8 cellular contexts compared by ENCODE assay signal in genomic region chr15:71372769-71373168, GRCh38.
A peak's percentile ranks its signal among the peaks of the same experiment; 100 is the strongest.
DNase-seq lines count a peak whose midpoint lies in the region; ATAC-seq and TF ChIP-seq lines count a peak whose summit lies in the region.
"Not testable (repeated sequence)": the region's sequence is repeated elsewhere in the genome, so short reads cannot be mapped to it uniquely, and the experiment has no call there.

No MANE protein-coding gene starts in this region.

- H3K4me1 ChIP-seq in ascending aorta (peaks cover 0 to 21% of the 10 kb centered on the region in 2 donors), heart right ventricle (peaks cover 0 to 38% (median 23%) of the 10 kb centered on the region in 9 donors), upper lobe of left lung (peaks cover 13 to 35% (median 22%) of the 10 kb centered on the region in 4 donors)
- peaks cover 0 to 20% of the 10 kb centered on the region in 2 donors for H3K4me1 ChIP-seq in naive thymus-derived CD4-positive, alpha-beta T cell (ENCODE audit: control insufficient read depth in 2 of 2, insufficient read depth in 2 of 2, low read length in 2 of 2)

- H3K27me3 Mint-ChIP-seq in Calu3 (ENCODE audit: unreplicated experiment); activated CD4-positive, alpha-beta memory T cell treated with anti-CD3 and anti-CD28 coated beads for 36 hours; activated T-helper 1 cell treated with anti-CD3 and anti-CD28 coated beads, Interleukin-12 subunit alpha, Interleukin-12 subunit beta, Interleukin-2, Interleukin-4 antibody, amounts not matched to agents 30 ng/mL and 10 ng/mL and 1 ng/mL, durations not matched to agents 14 hours and 24 hours and 36 hours (ENCODE audit: insufficient read depth); naive thymus-derived CD4-positive, alpha-beta T cell: not testable (repeated sequence)
- peaks cover 13% of the 10 kb centered on the region for H3K27me3 Mint-ChIP-seq in T-helper 1 cell treated with Interleukin-12 subunit alpha and Interleukin-12 subunit beta and Interleukin-4 antibody, amounts not matched to agents 30 μg/mL and 1 μg/mL, for 36 hours (ENCODE audit: low read depth)

- intact Hi-C loops in Calu3 (cut with micrococcal nuclease; ENCODE audit: unreplicated experiment); activated CD4-positive, alpha-beta memory T cell treated with anti-CD3 and anti-CD28 coated beads for 36 hours (cut with micrococcal nuclease); activated T-helper 1 cell treated with anti-CD3 and anti-CD28 coated beads, Interleukin-12 subunit alpha, Interleukin-12 subunit beta, Interleukin-2, Interleukin-4 antibody, amounts not matched to agents 30 ng/mL and 10 ng/mL and 1 ng/mL, durations not matched to agents 14 hours and 24 hours and 36 hours (cut with micrococcal nuclease); ascending aorta (cut with DNase I); heart right ventricle (cut with DNase I); naive thymus-derived CD4-positive, alpha-beta T cell (cut with micrococcal nuclease): not testable (repeated sequence)

- not testable (repeated sequence) for H3K9me3 Mint-ChIP-seq in Calu3 (ENCODE audit: low read depth, unreplicated experiment)
- peaks cover 28% of the 10 kb centered on the region for H3K9me3 Mint-ChIP-seq in T-helper 1 cell treated with Interleukin-12 subunit alpha and Interleukin-12 subunit beta and Interleukin-4 antibody, amounts not matched to agents 30 μg/mL and 1 μg/mL, for 36 hours
- H3K9me3 Mint-ChIP-seq in activated CD4-positive, alpha-beta memory T cell treated with anti-CD3 and anti-CD28 coated beads for 36 hours, result peaks cover 33% of the 10 kb centered on the region
- peaks cover 31% of the 10 kb centered on the region for H3K9me3 Mint-ChIP-seq in activated T-helper 1 cell treated with anti-CD3 and anti-CD28 coated beads, Interleukin-12 subunit alpha, Interleukin-12 subunit beta, Interleukin-2, Interleukin-4 antibody, amounts not matched to agents 30 ng/mL and 10 ng/mL and 1 ng/mL, durations not matched to agents 14 hours and 24 hours and 36 hours
- H3K9me3 Mint-ChIP-seq in naive thymus-derived CD4-positive, alpha-beta T cell, result peaks cover 11 to 78% (median 30%) of the 10 kb centered on the region in 11 donors

- TF ChIP-seq POLR2A in upper lobe of left lung (IDR thresholded peaks at IDR 0.05), result not testable (repeated sequence)

- CTCF ChIA-PET in Calu3 (lab: Charles Lee); activated CD4-positive, alpha-beta memory T cell treated with anti-CD3 and anti-CD28 coated beads for 36 hours (lab: Charles Lee): not testable (repeated sequence)
- CTCF ChIA-PET in naive thymus-derived CD4-positive, alpha-beta T cell (lab: Charles Lee), result interaction anchor here (1.0 kb wide), 1 partner anchor 14 kb away, joined by 4 read pairs; no protein-coding TSS in a partner anchor

- H3K27ac ChIP-seq in ascending aorta (peak overlapping the region; percentile 7 to 65), heart right ventricle (peak overlapping the region in 9 of 10 donors; percentile 39 to 83 (median 55)), upper lobe of left lung (peak overlapping the region; percentile 40 to 74 (median 55))
- not testable (repeated sequence) for H3K27ac ChIP-seq in naive thymus-derived CD4-positive, alpha-beta T cell (ENCODE audit: low read depth, low read length)

- not testable (repeated sequence) for H3K4me3 Mint-ChIP-seq in Calu3 (ENCODE audit: low read depth, unreplicated experiment); activated CD4-positive, alpha-beta memory T cell treated with anti-CD3 and anti-CD28 coated beads for 36 hours
- H3K4me3 Mint-ChIP-seq in T-helper 1 cell treated with Interleukin-12 subunit alpha and Interleukin-12 subunit beta and Interleukin-4 antibody, amounts not matched to agents 30 μg/mL and 1 μg/mL, for 36 hours, result peak overlapping the region; percentile 25
- peak overlapping the region; percentile 45 for H3K4me3 Mint-ChIP-seq in activated T-helper 1 cell treated with anti-CD3 and anti-CD28 coated beads, Interleukin-12 subunit alpha, Interleukin-12 subunit beta, Interleukin-2, Interleukin-4 antibody, amounts not matched to agents 30 ng/mL and 10 ng/mL and 1 ng/mL, durations not matched to agents 14 hours and 24 hours and 36 hours
- H3K4me3 Mint-ChIP-seq in naive thymus-derived CD4-positive, alpha-beta T cell, result peak overlapping the region; percentile 49 to 75 (median 64)

- H3K9me3 ChIP-seq in ascending aorta; naive thymus-derived CD4-positive, alpha-beta T cell (ENCODE audit: control insufficient read depth in 2 of 3, low read length in 3 of 3); upper lobe of left lung: not testable (repeated sequence)
- H3K9me3 ChIP-seq in heart right ventricle, result peaks cover 0 to 18% (median 0%) of the 10 kb centered on the region in 11 donors

- H3K27ac Mint-ChIP-seq in Calu3 (ENCODE audit: unreplicated experiment); activated T-helper 1 cell treated with anti-CD3 and anti-CD28 coated beads, Interleukin-12 subunit alpha, Interleukin-12 subunit beta, Interleukin-2, Interleukin-4 antibody, amounts not matched to agents 30 ng/mL and 10 ng/mL and 1 ng/mL, durations not matched to agents 14 hours and 24 hours and 36 hours: not testable (repeated sequence)
- peak overlapping the region; percentile 76 for H3K27ac Mint-ChIP-seq in T-helper 1 cell treated with Interleukin-12 subunit alpha and Interleukin-12 subunit beta and Interleukin-4 antibody, amounts not matched to agents 30 μg/mL and 1 μg/mL, for 36 hours
- peak overlapping the region; percentile 42 for H3K27ac Mint-ChIP-seq in activated CD4-positive, alpha-beta memory T cell treated with anti-CD3 and anti-CD28 coated beads for 36 hours
- H3K27ac Mint-ChIP-seq in naive thymus-derived CD4-positive, alpha-beta T cell, result peak overlapping the region; percentile 71 to 95 (median 88)

- H3K27me3 ChIP-seq in ascending aorta; heart right ventricle; naive thymus-derived CD4-positive, alpha-beta T cell (ENCODE audit: control insufficient read depth in 2 of 2, insufficient read depth in 2 of 2, low read length in 2 of 2); upper lobe of left lung: not testable (repeated sequence)

- H3K36me3 ChIP-seq in ascending aorta; heart right ventricle; naive thymus-derived CD4-positive, alpha-beta T cell (ENCODE audit: control insufficient read depth in 2 of 3, insufficient read depth in 3 of 3, low read length in 3 of 3); upper lobe of left lung: not testable (repeated sequence)

- peak overlapping the region in 1 of 2 donors; percentile 22 for H3K4me3 ChIP-seq in ascending aorta
- not testable (repeated sequence) for H3K4me3 ChIP-seq in heart right ventricle, upper lobe of left lung
- peak overlapping the region; percentile 17 for H3K4me3 ChIP-seq in naive thymus-derived CD4-positive, alpha-beta T cell (ENCODE audit: low read length)

- WGBS in heart right ventricle, 2 donors, result 58 to 66% methylated on average over 7 of the region's 7 CpGs
- WGBS in upper lobe of left lung, 2 donors, result 17 to 18% methylated on average over 6 to 7 of the region's 7 CpGs

- POLR2A ChIA-PET in activated CD4-positive, alpha-beta memory T cell treated with anti-CD3 and anti-CD28 coated beads for 36 hours (lab: Charles Lee); naive thymus-derived CD4-positive, alpha-beta T cell (lab: Charles Lee): not testable (repeated sequence)

- not testable (repeated sequence) for BruUV-seq in Calu3 (replicated peaks; lab: Mats Ljungman, UMichigan)

- not testable (repeated sequence) for TF ChIP-seq EP300 in upper lobe of left lung (IDR thresholded peaks at IDR 0.05)

- DNase-seq in Calu3, result peak; percentile 36
- DNase-seq in activated CD4-positive, alpha-beta memory T cell treated with anti-CD3 and anti-CD28 coated beads for 36 hours, result peak; percentile 27
- DNase-seq in activated T-helper 1 cell treated with anti-CD3 and anti-CD28 coated beads, Interleukin-12 subunit alpha, Interleukin-12 subunit beta, Interleukin-2, Interleukin-4 antibody, amounts not matched to agents 30 ng/mL and 10 ng/mL and 1 ng/mL, durations not matched to agents 14 hours and 24 hours and 36 hours (ENCODE audit: low spot score), result peak; percentile 9
- not testable (repeated sequence) for DNase-seq in ascending aorta (ENCODE audit: low spot score in 2 of 2)
- peak in 1 of 2 donors; percentile 23 for DNase-seq in heart right ventricle
- peak in 6 of 9 donors; percentile 5 to 67 (median 48) for DNase-seq in naive thymus-derived CD4-positive, alpha-beta T cell
- peak; percentile 36 to 47 for DNase-seq in upper lobe of left lung

- TF ChIP-seq CTCF in Calu3 (IDR thresholded peaks at IDR 0.05; ENCODE audit: unreplicated experiment); ascending aorta (IDR thresholded peaks at IDR 0.05); heart right ventricle (IDR thresholded peaks at IDR 0.05); upper lobe of left lung (IDR thresholded peaks at IDR 0.05): not testable (repeated sequence)

- not testable (repeated sequence) for H3K36me3 Mint-ChIP-seq in Calu3 (ENCODE audit: insufficient read depth, unreplicated experiment); activated CD4-positive, alpha-beta memory T cell treated with anti-CD3 and anti-CD28 coated beads for 36 hours
- peaks cover 15% of the 10 kb centered on the region for H3K36me3 Mint-ChIP-seq in T-helper 1 cell treated with Interleukin-12 subunit alpha and Interleukin-12 subunit beta and Interleukin-4 antibody, amounts not matched to agents 30 μg/mL and 1 μg/mL, for 36 hours (ENCODE audit: low read depth)
- peaks cover 12% of the 10 kb centered on the region for H3K36me3 Mint-ChIP-seq in activated T-helper 1 cell treated with anti-CD3 and anti-CD28 coated beads, Interleukin-12 subunit alpha, Interleukin-12 subunit beta, Interleukin-2, Interleukin-4 antibody, amounts not matched to agents 30 ng/mL and 10 ng/mL and 1 ng/mL, durations not matched to agents 14 hours and 24 hours and 36 hours (ENCODE audit: low read depth)
- peaks cover 3 to 35% (median 18%) of the 10 kb centered on the region in 5 donors for H3K36me3 Mint-ChIP-seq in naive thymus-derived CD4-positive, alpha-beta T cell

- ATAC-seq in heart right ventricle, result peak in 2 of 8 donors; percentile 36 to 68
- ATAC-seq in naive thymus-derived CD4-positive, alpha-beta T cell; upper lobe of left lung (ENCODE audit: low FRiP score in 2 of 2): not testable (repeated sequence)

- not testable (repeated sequence) for H3K4me1 Mint-ChIP-seq in Calu3 (ENCODE audit: low read depth, unreplicated experiment)
- peaks cover 14% of the 10 kb centered on the region for H3K4me1 Mint-ChIP-seq in T-helper 1 cell treated with Interleukin-12 subunit alpha and Interleukin-12 subunit beta and Interleukin-4 antibody, amounts not matched to agents 30 μg/mL and 1 μg/mL, for 36 hours (ENCODE audit: low read depth)
- peaks cover 30% of the 10 kb centered on the region for H3K4me1 Mint-ChIP-seq in activated CD4-positive, alpha-beta memory T cell treated with anti-CD3 and anti-CD28 coated beads for 36 hours (ENCODE audit: low read depth)
- peaks cover 19% of the 10 kb centered on the region for H3K4me1 Mint-ChIP-seq in activated T-helper 1 cell treated with anti-CD3 and anti-CD28 coated beads, Interleukin-12 subunit alpha, Interleukin-12 subunit beta, Interleukin-2, Interleukin-4 antibody, amounts not matched to agents 30 ng/mL and 10 ng/mL and 1 ng/mL, durations not matched to agents 14 hours and 24 hours and 36 hours (ENCODE audit: low read depth)
- H3K4me1 Mint-ChIP-seq in naive thymus-derived CD4-positive, alpha-beta T cell, result peaks cover 6 to 47% (median 41%) of the 10 kb centered on the region in 7 donors
